Comparison of ENCODE assay signal across 20 cellular contexts in genomic region chr6:87261534-87261933, GRCh38.
"Had no signal": no experiment of that assay in that cellular context is flagged by ENCODE, and none has a peak within 500 bp of the region (broad histone marks: within the 10 kb centered on the region; RNA-seq: fewer than 3 reads in every experiment).

No MANE protein-coding gene starts in this region.

- H3K27me3 ChIP-seq: esophagus muscularis mucosa, gastrocnemius medialis, heart right ventricle, pancreas, tibial artery, upper lobe of right lung, vagina had no signal

- ATAC-seq: effector memory CD8-positive, alpha-beta T cell; gastrocnemius medialis; heart right ventricle; pancreas; right cardiac atrium; stimulated activated memory B cell treated with anti-CD40 and anti-IgM and Interleukin-4, amounts not matched to agents 10 μg/mL and 1 μg/mL and 100 μg/mL, for 72 hours; upper lobe of right lung had no signal

- H3K4me3 Mint-ChIP-seq: effector memory CD8-positive, alpha-beta T cell; naive B cell; nephron; stimulated activated memory B cell treated with anti-CD40 and anti-IgM and Interleukin-4, amounts not matched to agents 10 μg/mL and 1 μg/mL and 100 μg/mL, for 72 hours; stimulated activated naive CD8-positive, alpha-beta T cell treated with anti-CD3 and anti-CD28 coated beads, Interleukin-15, Interleukin-2, amounts not matched to agents 100 ng/mL and 50 ng/mL, for 24 hours had no signal

- H3K9me3 ChIP-seq: esophagus muscularis mucosa, gastrocnemius medialis, pancreas, tibial artery, upper lobe of right lung, vagina had no signal

- H3K4me3 ChIP-seq: esophagus muscularis mucosa, gastrocnemius medialis, heart right ventricle, pancreas, smooth muscle cell, tibial artery, upper lobe of right lung, vagina had no signal

- H3K27ac Mint-ChIP-seq: nephron; stimulated activated memory B cell treated with anti-CD40 and anti-IgM and Interleukin-4, amounts not matched to agents 10 μg/mL and 1 μg/mL and 100 μg/mL, for 72 hours; stimulated activated naive CD8-positive, alpha-beta T cell treated with anti-CD3 and anti-CD28 coated beads, Interleukin-15, Interleukin-2, amounts not matched to agents 100 ng/mL and 50 ng/mL, for 24 hours had no signal

- FAIRE-seq: pancreas had no signal

- H3K4me1 Mint-ChIP-seq: nephron had no signal

- H3K9me3 Mint-ChIP-seq: nephron had no signal

- DNase-seq: effector memory CD8-positive, alpha-beta T cell; gastrocnemius medialis; heart right ventricle; hypothalamus; kidney glomerular epithelial cell; mesendoderm; naive B cell; occipital lobe; pancreas; right cardiac atrium; stimulated activated CD4-positive, alpha-beta T cell treated with anti-CD3 and anti-CD28 coated beads, Interleukin-4, amount 100 ng/mL, for 1 hour; stimulated activated CD8-positive, alpha-beta memory T cell treated with anti-CD3 and anti-CD28 coated beads, Interleukin-4, amount 100 ng/mL, for 48 hours; tibial artery; upper lobe of right lung had no signal
